28 cellular contexts compared by ENCODE assay signal in genomic region chr11:90646266-90646665, GRCh38.
"Had no signal": no experiment of that assay in that cellular context is flagged by ENCODE, and none has a peak within 500 bp of the region (broad histone marks: within the 10 kb centered on the region; RNA-seq: fewer than 3 reads in every experiment).

No MANE protein-coding gene starts in this region.

- H3K4me1 ChIP-seq: ascending aorta had no signal

- H3K4me3 ChIP-seq: ascending aorta, cardiac muscle cell had no signal

- DNase-seq: activated CD4-positive, alpha-beta memory T cell treated with anti-CD3 and anti-CD28 coated beads, Interleukin-2, amount 10 ng/mL, durations not matched to agents 7 days and 5 days; activated CD4-positive, alpha-beta T cell treated with anti-CD3 and anti-CD28 coated beads for 1 hour; activated CD4-positive, alpha-beta T cell treated with anti-CD3 and anti-CD28 coated beads for 36 hours; activated CD4-positive, alpha-beta T cell treated with anti-CD3 and anti-CD28 coated beads for 48 hours; activated CD4-positive, alpha-beta T cell treated with anti-CD3 and anti-CD28 coated beads, Interleukin-2, amount 10 ng/mL, durations not matched to agents 7 days and 5 days; activated CD4-positive, alpha-beta T cell treated with anti-CD3 and anti-CD28 coated beads, Interleukin-2, amount 50 U/mL, for 48 hours; activated CD4-positive, CD25-positive, alpha-beta regulatory T cell; activated CD8-positive, alpha-beta memory T cell treated with anti-CD3 and anti-CD28 coated beads for 24 hours; activated CD8-positive, alpha-beta memory T cell treated with anti-CD3 and anti-CD28 coated beads, Interleukin-2, amount 10 ng/mL, durations not matched to agents 7 days and 5 days; activated CD8-positive, alpha-beta memory T cell treated with anti-CD3 and anti-CD28 coated beads, Interleukin-2, amount 50 U/mL, for 48 hours; activated CD8-positive, alpha-beta T cell treated with anti-CD3 and anti-CD28 coated beads, Interleukin-2, amount 10 ng/mL, durations not matched to agents 7 days and 5 days; activated effector memory CD4-positive, alpha-beta T cell treated with Interleukin-2 at 50 U/mL for 16 hours; activated gamma-delta T cell; activated naive CD4-positive, alpha-beta T cell treated with anti-CD3 and anti-CD28 coated beads, Interleukin-2, amount 10 ng/mL, durations not matched to agents 7 days and 5 days; activated naive CD4-positive, alpha-beta T cell treated with Interleukin-2 at 50 U/mL for 16 hours; activated naive CD8-positive, alpha-beta T cell treated with anti-CD3 and anti-CD28 coated beads, Interleukin-2, amount 10 ng/mL, durations not matched to agents 7 days and 5 days; activated naive CD8-positive, alpha-beta T cell treated with anti-CD3 and anti-CD28 coated beads, Interleukin-2, amount 50 U/mL, for 24 hours; activated T-cell treated with anti-CD3 and anti-CD28 coated beads, Interleukin-2, amount 50 U/mL, for 24 hours; activated T-cell treated with anti-CD3 and anti-CD28 coated beads, Interleukin-2, amount 50 U/mL, for 48 hours; amygdala; anterior cingulate cortex; caudate nucleus; T-helper 1 cell; T-helper 2 cell; T-helper 9 cell; WERI-Rb-1 had no signal

- H3K27ac ChIP-seq: ascending aorta, cardiac muscle cell, WERI-Rb-1 had no signal

- H3K36me3 ChIP-seq: ascending aorta, cardiac muscle cell, WERI-Rb-1 had no signal

- H3K27me3 ChIP-seq: ascending aorta, cardiac muscle cell had no signal

- H3K9me3 ChIP-seq: ascending aorta had no signal
